Comparison of ENCODE assay signal across 8 cellular contexts in the genomic region with DNA sequence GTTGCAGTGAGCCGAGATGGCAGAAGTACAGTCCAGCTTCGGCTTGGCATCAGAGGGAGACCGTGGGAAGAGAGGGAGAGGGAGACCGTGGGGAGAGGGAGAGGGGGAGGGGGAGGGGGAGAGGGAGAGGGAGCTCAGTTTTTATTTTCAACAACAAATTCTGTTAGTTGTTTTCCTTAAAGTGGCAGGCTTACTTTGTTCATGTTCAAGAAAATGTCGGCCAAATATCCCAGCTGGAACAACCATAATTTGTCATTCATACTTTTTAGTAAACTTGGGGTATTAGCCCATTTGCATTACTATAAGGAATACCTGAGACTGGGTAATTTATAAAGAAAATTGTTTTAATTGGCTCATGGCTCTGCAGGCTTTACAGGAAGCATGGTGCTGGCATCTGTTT.
"Had no signal": no experiment of that assay in that cellular context is flagged by ENCODE, and none has a peak within 500 bp of the region (broad histone marks: within the 10 kb centered on the region; RNA-seq: fewer than 3 reads in every experiment).

No MANE protein-coding gene starts in this region.

- H3K4me3 ChIP-seq: GM23338 had no signal

- H3K27ac ChIP-seq: HL-60 had no signal

- FAIRE-seq: H1, H54 had no signal

- H3K4me3 Mint-ChIP-seq: GM23338, H9 had no signal

- H3K27ac Mint-ChIP-seq: GM23338 had no signal

- ATAC-seq: GM23338 had no signal

- H3K4me2 ChIP-seq: GM23338 had no signal

- H2AFZ ChIP-seq: GM23338 had no signal

- DNase-seq: H9, HCEC 1CT, IMR-90, KBM-7 had no signal
